10 cellular contexts compared by ENCODE assay signal in genomic region chr17:58327363-58328194, GRCh38. TPM values are rescaled to one million over a fixed set of nuclear protein-coding genes. Genes with fewer than 3 reads are reported as not detected.
A peak's percentile ranks its signal among the peaks of the same experiment; 100 is the strongest.
DNase-seq lines count a peak whose midpoint lies in the region; ATAC-seq, FAIRE-seq and TF ChIP-seq lines count a peak whose summit lies in the region.
"Had no signal": no experiment of that assay in that cellular context is flagged by ENCODE, and none has a peak within 500 bp of the region (broad histone marks: within the 10 kb centered on the region; RNA-seq: fewer than 3 reads in every experiment).

No MANE protein-coding gene starts in this region.

- H3K9me3 Mint-ChIP-seq in endothelial cell (ENCODE audit: unreplicated experiment) (no peaks in the 10 kb centered on the region), type B pancreatic cell (no peaks in the 10 kb centered on the region)

- H3K36me3 ChIP-seq in small intestine (ENCODE audit: control insufficient read depth in 2 of 2, insufficient read depth in 2 of 2, low read length in 2 of 2), result no peaks in the 10 kb centered on the region

- intact Hi-C loops in left ventricle myocardium superior (cut with micrococcal nuclease) (no loop called here), Right ventricle myocardium superior (cut with DNase I) (no loop called here)

- H3K4me1 ChIP-seq in small intestine (ENCODE audit: control insufficient read depth in 2 of 2, insufficient read depth in 1 of 2, low read depth in 1 of 2, low read length in 1 of 2), result peaks cover 0 to 3% of the 10 kb centered on the region in 2 donors

- H3K4me1 Mint-ChIP-seq in endothelial cell (ENCODE audit: unreplicated experiment) (peaks cover 12% of the 10 kb centered on the region), type B pancreatic cell (ENCODE audit: unreplicated experiment) (peaks cover 23% of the 10 kb centered on the region)

- DNase-seq in left ventricle myocardium superior (peak; percentile 21), Right ventricle myocardium superior (no peak), OCI-M1 (lab: John Stamatoyannopoulos, UW) (peak; percentile 75), endothelial cell (ENCODE audit: low spot score) (no peak), type B pancreatic cell (ENCODE audit: extremely low spot score, unreplicated experiment) (no peak), occipital lobe (lab: John Stamatoyannopoulos, UW) (no peak), small intestine (no peak)
- DNase-seq: IMR-90 had no signal

- no peak for FAIRE-seq in small intestine (lab: Jason Lieb, UNC)

- no peak overlapping the region for H3K4me3 Mint-ChIP-seq in endothelial cell (ENCODE audit: unreplicated experiment)
- peak overlapping the region; percentile 69 for H3K4me3 Mint-ChIP-seq in type B pancreatic cell

- H3K27ac Mint-ChIP-seq in endothelial cell (ENCODE audit: unreplicated experiment) (peak overlapping the region; percentile 54), type B pancreatic cell (no peak overlapping the region)
- H3K27ac Mint-ChIP-seq: progenitor cell of endocrine pancreas had no signal

- H3K36me3 Mint-ChIP-seq in endothelial cell (ENCODE audit: low read depth, unreplicated experiment) (no peaks in the 10 kb centered on the region), type B pancreatic cell (no peaks in the 10 kb centered on the region)

- H3K4me3 ChIP-seq in small intestine (ENCODE audit: low read depth in 1 of 2, low read length in 2 of 2), result peak overlapping the region in 1 of 2 donors; percentile 31

- H3K9me3 ChIP-seq in small intestine (ENCODE audit: control insufficient read depth, low read depth), result no peaks in the 10 kb centered on the region

- 67 to 79% (median 71%) methylated on average over 18 to 19 of the region's 19 CpGs for WGBS in small intestine, 3 donors

- H3K27me3 Mint-ChIP-seq in endothelial cell (ENCODE audit: unreplicated experiment), result peaks cover 23% of the 10 kb centered on the region
- peaks cover 17% of the 10 kb centered on the region for H3K27me3 Mint-ChIP-seq in type B pancreatic cell

- H3K27me3 ChIP-seq in small intestine (ENCODE audit: control insufficient read depth in 2 of 2, insufficient read depth in 2 of 2, low read length in 2 of 2), result peaks cover 0 to 2% of the 10 kb centered on the region in 2 donors

- TF ChIP-seq CTCF in endothelial cell (IDR thresholded peaks at IDR 0.05; ENCODE audit: unreplicated experiment), result no peak
- no peak for TF ChIP-seq CTCF in type B pancreatic cell (conservative IDR thresholded peaks at IDR 0.05)

- no peak overlapping the region for H3K27ac ChIP-seq in small intestine (ENCODE audit: low read depth in 1 of 2, low read length in 1 of 2)

- no peak for ATAC-seq in left ventricle myocardium superior
- ATAC-seq in Right ventricle myocardium superior (ENCODE audit: poor library complexity), result no peak
- no peak for ATAC-seq in GM19455 (IDR thresholded peaks at IDR 0.05; ENCODE audit: unreplicated experiment)

RNA-seq across cellular contexts. Expression of gene TSPOAP1, which starts 1.0 kb away (rescaled TPM):
- total RNA-seq in left ventricle myocardium superior (18.8 TPM), Right ventricle myocardium superior (13.6 TPM), endothelial cell (ENCODE audit: unreplicated experiment) (1.3 TPM), type B pancreatic cell (ENCODE audit: low replicate concordance) (9.7 and 18.4 TPM in 2 replicates), occipital lobe (30.1 TPM)
- polyA plus RNA-seq in small intestine, result 1 to 10 TPM in 2 of 3 donors, under 1 TPM in 1; 0.89 to 3.1 (median 2.2) TPM

RNA-seq across cellular contexts. Expression of gene SUPT4H1, which starts 24.4 kb away (rescaled TPM):
- total RNA-seq in left ventricle myocardium superior (62.2 TPM), Right ventricle myocardium superior (59.2 TPM), endothelial cell (ENCODE audit: unreplicated experiment) (150 TPM), type B pancreatic cell (ENCODE audit: low replicate concordance) (75.7 and 82.9 TPM in 2 replicates), occipital lobe (28.4 TPM)
- 10 to 100 TPM; 70.3 to 79.8 (median 79.6) TPM for polyA plus RNA-seq in small intestine

RNA-seq across cellular contexts. Expression of gene MPO, which starts 46.8 kb away (rescaled TPM):
- 0.42 TPM for total RNA-seq in left ventricle myocardium superior
- total RNA-seq in Right ventricle myocardium superior, result 0.05 TPM
- not detected for total RNA-seq in endothelial cell (ENCODE audit: unreplicated experiment)
- not detected in 2 replicates for total RNA-seq in type B pancreatic cell (ENCODE audit: low replicate concordance)
- not detected for total RNA-seq in occipital lobe
- polyA plus RNA-seq in small intestine, result under 1 TPM in 1 of 3 donors, not detected in 2; 0.12 TPM
- total RNA-seq: IMR-90, progenitor cell of endocrine pancreas had no signal
- polyA plus RNA-seq: IMR-90 had no signal

Comparison
In these comparisons a context has a peak if more than half of its experiments do, and no peak if none do; other contexts are left out.
1. DNase-seq: peak in left ventricle myocardium superior (single experiment) and OCI-M1 (single experiment); none in Right ventricle myocardium superior (single experiment), endothelial cell (single experiment), type B pancreatic cell (single experiment), occipital lobe (single experiment) and small intestine (single experiment).